Comparison of ENCODE assay signal across 8 cellular contexts in genomic region chr6:31660224-31660997, GRCh38. TPM values are rescaled to one million over a fixed set of nuclear protein-coding genes. Genes with fewer than 3 reads are reported as not detected.
DNase-seq lines count a peak whose midpoint lies in the region; ATAC-seq, FAIRE-seq and TF ChIP-seq lines count a peak whose summit lies in the region.

Gene C6orf47 (minus strand): TSS chr6:31660778. CDS start chr6:31659947, 831 bp downstream.

- no peaks in the 10 kb centered on the region for H3K27me3 Mint-ChIP-seq in activated CD4-positive, alpha-beta T cell treated with anti-CD3 and anti-CD28 coated beads, Interleukin-2, amount 10 ng/mL, durations not matched to agents 7 days and 5 days

- FAIRE-seq in GM12891 (lab: Jason Lieb, UNC): peak; percentile 31

- H3K9me3 Mint-ChIP-seq in activated CD4-positive, alpha-beta T cell treated with anti-CD3 and anti-CD28 coated beads, Interleukin-2, amount 10 ng/mL, durations not matched to agents 7 days and 5 days: no peaks in the 10 kb centered on the region

- H3K36me3 Mint-ChIP-seq in activated CD4-positive, alpha-beta T cell treated with anti-CD3 and anti-CD28 coated beads, Interleukin-2, amount 10 ng/mL, durations not matched to agents 7 days and 5 days (ENCODE audit: low read depth): peaks cover 71% of the 10 kb centered on the region

- TF ChIP-seq POLR2A in GM12891 (IDR thresholded peaks at IDR 0.05; ENCODE audit: low read depth, low read length): peak; percentile 76

- H3K4me3 Mint-ChIP-seq in activated CD4-positive, alpha-beta T cell treated with anti-CD3 and anti-CD28 coated beads, Interleukin-2, amount 10 ng/mL, durations not matched to agents 7 days and 5 days: peak within 1 kb of the TSS; percentile 93

- POLR2A ChIA-PET in activated CD4-positive, alpha-beta T cell treated with anti-CD3 and anti-CD28 coated beads, Interleukin-2, amount 10 ng/mL, durations not matched to agents 7 days and 5 days (lab: Charles Lee): interaction anchor here (0.6 to 0.8 kb wide), 3 partner anchors 8 to 138 kb away, joined by 3 read pairs; partner anchors contain the start of gene LY6G5B

- CTCF ChIA-PET in activated CD4-positive, alpha-beta T cell treated with anti-CD3 and anti-CD28 coated beads, Interleukin-2, amount 10 ng/mL, durations not matched to agents 7 days and 5 days (lab: Charles Lee): interaction anchor here (0.6 to 4.7 kb wide), 9 partner anchors 7 to 146 kb away, joined by 3 to 32 read pairs (median 3); partner anchors contain the start of genes APOM, BAG6, LSM2 and MSH5

- ATAC-seq in HG03135 (IDR thresholded peaks at IDR 0.05; ENCODE audit: unreplicated experiment) (peak; percentile 36), left lobe of liver (peak; percentile 78), HG03196 (IDR thresholded peaks at IDR 0.05; ENCODE audit: unreplicated experiment) (no peak)

- DNase-seq in GM12891 (ENCODE audit: insufficient read length, low spot score): peak; percentile 81
- DNase-seq in NCI-H524 treated with DMSO at 0.1 percent for 48 hours (lab: John Stamatoyannopoulos, UW): peak; percentile 28
- DNase-seq in activated CD4-positive, alpha-beta T cell treated with anti-CD3 and anti-CD28 coated beads, Interleukin-2, amount 10 ng/mL, durations not matched to agents 7 days and 5 days: peak; percentile 79
- peak; percentile 56 for DNase-seq in dedifferentiated amniotic fluid mesenchymal stem cell (ENCODE audit: extremely low spot score)
- DNase-seq in left lobe of liver (ENCODE audit: low spot score): peak; percentile 86
- DNase-seq in stimulated activated CD4-positive, alpha-beta T cell treated with anti-CD3 and anti-CD28 coated beads, Interleukin-2, amount 100 ng/mL, for 4 hours (ENCODE audit: low read depth): peak; percentile 61

- peaks cover 77% of the 10 kb centered on the region for H3K4me1 Mint-ChIP-seq in activated CD4-positive, alpha-beta T cell treated with anti-CD3 and anti-CD28 coated beads, Interleukin-2, amount 10 ng/mL, durations not matched to agents 7 days and 5 days

- H3K27ac Mint-ChIP-seq in activated CD4-positive, alpha-beta T cell treated with anti-CD3 and anti-CD28 coated beads, Interleukin-2, amount 10 ng/mL, durations not matched to agents 7 days and 5 days: peak within 1 kb of the TSS; percentile 87

TF ChIP-seq in GM12891, 5 proteins besides CTCF, POLR2A, EP300 and RAD21:
- TF ChIP-seq TAF1 (IDR thresholded peaks at IDR 0.05; ENCODE audit: low read depth, low read length): peak; percentile 45; the same call in 1 of the 2 replicates
- TF ChIP-seq POU2F2 (IDR thresholded peaks at IDR 0.05; ENCODE audit: low read depth, low read length): no peak; the same call in 1 of the 2 replicates
- no peak for TF ChIP-seq SPI1 (IDR thresholded peaks at IDR 0.05; ENCODE audit: low read depth, low read length)
- TF ChIP-seq POLR2AphosphoS5 (IDR thresholded peaks at IDR 0.05; ENCODE audit: low read depth, low read length): peak; percentile 71
- no peak for TF ChIP-seq PAX5 (IDR thresholded peaks at IDR 0.05; ENCODE audit: insufficient read depth, low read length, severe bottlenecking)

RNA-seq across cellular contexts. Expression of gene C6orf47, which starts in this region (rescaled TPM):
- 13.6 TPM for polyA plus RNA-seq in GM12891 (2012; ENCODE audit: low read depth, missing spikeins)
- 10 to 100 TPM; 20.2 to 20.9 TPM for total RNA-seq in activated CD4-positive, alpha-beta T cell treated with anti-CD3 and anti-CD28 coated beads, Interleukin-2, amount 10 ng/mL, durations not matched to agents 7 days and 5 days
- 7.9 TPM for total RNA-seq in left lobe of liver

Comparison
In these comparisons a context has a peak if more than half of its experiments do, and no peak if none do; other contexts are left out.
1. DNase-seq: peak in every context shown above with its lines; median percentile 86 in left lobe of liver; 81 in GM12891; 79 in activated CD4-positive, alpha-beta T cell treated with anti-CD3 and anti-CD28 coated beads, Interleukin-2, amount 10 ng/mL, durations not matched to agents 7 days and 5 days; 61 in stimulated activated CD4-positive, alpha-beta T cell treated with anti-CD3 and anti-CD28 coated beads, Interleukin-2, amount 100 ng/mL, for 4 hours; 56 in dedifferentiated amniotic fluid mesenchymal stem cell; 28 in NCI-H524 treated with DMSO at 0.1 percent for 48 hours.